In the genomic region with DNA sequence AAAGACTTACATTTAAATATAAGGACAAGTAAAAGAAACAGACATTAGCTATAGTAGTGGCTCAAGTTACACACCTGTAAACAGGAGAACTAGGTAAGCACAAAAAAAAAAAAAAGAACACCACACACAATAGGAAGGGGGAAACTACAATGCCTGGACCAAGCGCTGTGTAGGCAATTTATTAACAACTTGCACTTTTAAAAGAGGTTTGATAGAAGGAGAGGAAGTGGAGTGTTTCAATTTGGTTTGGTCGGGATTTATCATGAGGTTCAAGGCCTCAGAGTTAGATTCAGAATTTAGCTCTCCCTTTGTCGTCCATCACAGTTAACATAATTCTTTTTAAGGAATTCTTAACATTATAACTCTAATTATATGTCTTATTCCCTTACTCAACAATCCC, we compare ENCODE assay signal across 8 cellular contexts. TPM values are rescaled to one million over a fixed set of nuclear protein-coding genes. Genes with fewer than 3 reads are reported as not detected.
DNase-seq lines count a peak whose midpoint lies in the region; ATAC-seq and TF ChIP-seq lines count a peak whose summit lies in the region.

No MANE protein-coding gene starts in this region.

- H3K4me3 Mint-ChIP-seq in osteocyte (ENCODE audit: unreplicated experiment) = no peak overlapping the region

- no peak for TF ChIP-seq CTCF in osteocyte (IDR thresholded peaks at IDR 0.05)

- no peaks in the 10 kb centered on the region for H3K36me3 Mint-ChIP-seq in osteocyte (ENCODE audit: unreplicated experiment)

- H3K4me1 ChIP-seq in ES-I3 (ENCODE audit: insufficient read depth, low read length) (peaks cover 5% of the 10 kb centered on the region), duodenal mucosa (ENCODE audit: control insufficient read depth in 1 of 2, insufficient read depth in 2 of 2, low read length in 2 of 2) (peaks cover 11 to 15% of the 10 kb centered on the region in 2 donors)

- no peaks in the 10 kb centered on the region for H3K27me3 Mint-ChIP-seq in osteocyte (ENCODE audit: unreplicated experiment)

- ATAC-seq in GM21619 (IDR thresholded peaks at IDR 0.05; ENCODE audit: unreplicated experiment) = no peak
- ATAC-seq in esophagus mucosa = no peak

- H3K9ac ChIP-seq in ES-I3 (ENCODE audit: low read depth, low read length) = peak overlapping the region; percentile 90
- peak overlapping the region in 1 of 2 donors; percentile 65 for H3K9ac ChIP-seq in duodenal mucosa (ENCODE audit: low read depth in 1 of 2, low read length in 2 of 2)

- H3K4me3 ChIP-seq in duodenal mucosa (ENCODE audit: low read depth in 1 of 2, low read length in 2 of 2) = peak overlapping the region; percentile 84 to 92

- DNase-seq in NAMALWA (ENCODE audit: low spot score) (peak; percentile 31), osteocyte (ENCODE audit: extremely low spot score, unreplicated experiment) (peak; percentile 4), inferior parietal cortex (ENCODE audit: extremely low spot score) (no peak), iPS-NIHi11 (ENCODE audit: low spot score) (no peak)

- H3K27ac ChIP-seq in duodenal mucosa (ENCODE audit: low read depth, low read length) = peak overlapping the region; percentile 58

- H3K36me3 ChIP-seq in ES-I3 (ENCODE audit: insufficient read depth, low read length) (no peaks in the 10 kb centered on the region), duodenal mucosa (ENCODE audit: control insufficient read depth in 1 of 2, insufficient read depth in 2 of 2, low read length in 2 of 2) (no peaks in the 10 kb centered on the region)

- no peaks in the 10 kb centered on the region for H3K9me3 Mint-ChIP-seq in osteocyte (ENCODE audit: unreplicated experiment)

- H3K9me3 ChIP-seq in ES-I3 (ENCODE audit: control insufficient read depth, insufficient read depth, low read length) = no peaks in the 10 kb centered on the region
- no peaks in the 10 kb centered on the region for H3K9me3 ChIP-seq in duodenal mucosa (ENCODE audit: control insufficient read depth in 1 of 2, low read length in 2 of 2)

- peak overlapping the region; percentile 91 for H3K27ac Mint-ChIP-seq in osteocyte (ENCODE audit: unreplicated experiment)

- H3K27me3 ChIP-seq in duodenal mucosa (ENCODE audit: control insufficient read depth in 1 of 2, insufficient read depth in 2 of 2, low read length in 2 of 2) = no peaks in the 10 kb centered on the region

- H3K4me1 Mint-ChIP-seq in osteocyte (ENCODE audit: unreplicated experiment) = peaks cover 9% of the 10 kb centered on the region

RNA-seq across cellular contexts. Expression of a gene that starts 1.1 kb away (rescaled TPM):
- total RNA-seq in osteocyte = 5.2 and 5.4 TPM in 2 replicates
- 1.5 TPM for total RNA-seq in esophagus mucosa

RNA-seq across cellular contexts. Expression of a gene that starts 24.7 kb away (rescaled TPM):
- total RNA-seq in osteocyte = 24.3 and 30.0 TPM in 2 replicates
- 15.6 TPM for total RNA-seq in esophagus mucosa

RNA-seq across cellular contexts. Expression of a gene that starts 25.0 kb away (rescaled TPM):
- total RNA-seq in osteocyte (20.2 and 22.7 TPM in 2 replicates), esophagus mucosa (16.2 TPM)

RNA-seq across cellular contexts. Expression of a gene that starts 45.3 kb away (rescaled TPM):
- total RNA-seq in osteocyte = 82.7 and 91.2 TPM in 2 replicates
- total RNA-seq in esophagus mucosa = 32.2 TPM

Comparison
In these comparisons a context has a peak if more than half of its experiments do, and no peak if none do; other contexts are left out.
1. DNase-seq: peak in NAMALWA (single experiment) and osteocyte (single experiment); none in inferior parietal cortex (single experiment) and iPS-NIHi11 (single experiment).